In the genomic region with DNA sequence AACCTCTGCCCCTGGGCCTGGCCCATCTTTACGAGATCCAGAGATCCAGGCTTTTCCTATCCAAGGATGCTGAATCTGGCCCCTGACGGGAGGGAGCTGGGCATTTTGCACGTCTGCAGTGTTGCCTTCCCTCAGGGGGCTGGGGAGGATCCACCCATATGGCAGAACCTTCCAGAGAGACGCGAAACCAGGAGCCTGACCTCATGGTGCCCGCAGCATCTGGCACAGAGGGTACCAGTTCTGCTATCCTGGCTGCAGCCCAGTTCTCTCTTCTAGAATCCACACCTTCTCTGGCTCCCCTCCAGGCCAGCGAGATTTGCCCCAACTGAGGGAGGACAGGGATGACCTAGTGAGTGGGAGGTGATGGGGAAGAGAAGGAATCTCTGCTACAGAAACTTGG, we compare ENCODE assay signal across 19 cellular contexts. TPM values are rescaled to one million over a fixed set of nuclear protein-coding genes. Genes with fewer than 3 reads are reported as not detected.
A peak's percentile ranks its signal among the peaks of the same experiment; 100 is the strongest.
DNase-seq lines count a peak whose midpoint lies in the region; ATAC-seq and TF ChIP-seq lines count a peak whose summit lies in the region.
"Had no signal": no experiment of that assay in that cellular context is flagged by ENCODE, and none has a peak within 500 bp of the region (broad histone marks: within the 10 kb centered on the region; RNA-seq: fewer than 3 reads in every experiment).

No MANE protein-coding gene starts in this region.

- no peak for TF ChIP-seq CTCF in right atrium auricular region (IDR thresholded peaks at IDR 0.05)
- no peak for TF ChIP-seq CTCF in chondrocyte (IDR thresholded peaks at IDR 0.05)
- TF ChIP-seq CTCF in PC-9 (conservative IDR thresholded peaks at IDR 0.05) = no peak
- TF ChIP-seq CTCF in suprapubic skin (IDR thresholded peaks at IDR 0.05) = no peak

- H3K4me3 ChIP-seq in right atrium auricular region = no peak overlapping the region
- H3K4me3 ChIP-seq in PC-9 = no peak overlapping the region
- no peak overlapping the region for H3K4me3 ChIP-seq in suprapubic skin
- H3K4me3 ChIP-seq: MG63, SJSA1 had no signal

- H3K36me3 ChIP-seq in right atrium auricular region = no peaks in the 10 kb centered on the region
- H3K36me3 ChIP-seq in PC-9 (ENCODE audit: low read depth) = no peaks in the 10 kb centered on the region
- no peaks in the 10 kb centered on the region for H3K36me3 ChIP-seq in suprapubic skin
- H3K36me3 ChIP-seq: BE2C, MG63, SJSA1 had no signal

- H3K27ac Mint-ChIP-seq in chondrocyte (ENCODE audit: unreplicated experiment) = no peak overlapping the region

- CTCF ChIA-PET in PC-9 (lab: Charles Lee) = interaction anchor here (0.6 kb wide), 1 partner anchor 346 kb away, joined by 3 read pairs; no protein-coding TSS in a partner anchor

- no peaks in the 10 kb centered on the region for H3K9me3 ChIP-seq in right atrium auricular region
- H3K9me3 ChIP-seq in PC-9 (ENCODE audit: insufficient read depth, low read depth) = peaks cover 5% of the 10 kb centered on the region; the same call in 1 of the 2 replicates
- no peaks in the 10 kb centered on the region for H3K9me3 ChIP-seq in suprapubic skin
- H3K9me3 ChIP-seq: MG63, SJSA1 had no signal

- H3K36me3 Mint-ChIP-seq in chondrocyte (ENCODE audit: low read depth) = no peaks in the 10 kb centered on the region

- no peaks in the 10 kb centered on the region for H4K20me1 ChIP-seq in PC-9 (ENCODE audit: insufficient read depth)

- no peak for TF ChIP-seq EP300 in suprapubic skin (IDR thresholded peaks at IDR 0.05)

- H3K4me1 ChIP-seq in right atrium auricular region = no peaks in the 10 kb centered on the region
- no peaks in the 10 kb centered on the region for H3K4me1 ChIP-seq in PC-9 (replicated peaks; ENCODE audit: insufficient read depth)
- H3K4me1 ChIP-seq in suprapubic skin = peaks cover 23% of the 10 kb centered on the region
- H3K4me1 ChIP-seq: BE2C, SJSA1 had no signal

- no peak overlapping the region for H3K4me3 Mint-ChIP-seq in chondrocyte (ENCODE audit: unreplicated experiment)

- peaks cover 6% of the 10 kb centered on the region for H3K27me3 Mint-ChIP-seq in chondrocyte (ENCODE audit: low read depth)

- no peak overlapping the region for H3K27ac ChIP-seq in right atrium auricular region
- H3K27ac ChIP-seq in PC-9 = no peak overlapping the region
- H3K27ac ChIP-seq in suprapubic skin = no peak overlapping the region
- H3K27ac ChIP-seq: SJSA1 had no signal

- WGBS in suprapubic skin = 55% methylated on average over 7 of the region's 7 CpGs

- H3K79me2 ChIP-seq in PC-9 (ENCODE audit: low read depth) = no peaks in the 10 kb centered on the region

- intact Hi-C loops in left ventricle myocardium superior (cut with micrococcal nuclease) = no loop called here
- intact Hi-C loops in posterior vena cava (cut with DNase I) = no loop called here
- intact Hi-C loops in PC-9 (cut with micrococcal nuclease; ENCODE audit: unreplicated experiment) = no loop called here

- H3K4me2 ChIP-seq in PC-9 = no peak overlapping the region

- BruUV-seq in PC-9 (replicated peaks; lab: Mats Ljungman, UMichigan) = no TSS peak

- peak; percentile 48 for DNase-seq in left ventricle myocardium superior
- DNase-seq in right atrium auricular region (ENCODE audit: low spot score) = no peak
- DNase-seq in chondrocyte (ENCODE audit: low spot score) = peak; percentile 55
- peak; percentile 60 for DNase-seq in posterior vena cava (ENCODE audit: low spot score)
- DNase-seq in PC-9 = no peak
- no peak for DNase-seq in suprapubic skin (ENCODE audit: low spot score in 2 of 2)
- no peak for DNase-seq in kidney glomerular epithelial cell (lab: John Stamatoyannopoulos, UW)
- DNase-seq: BE2C; DMS79; H7; Kasumi-1; MG63; NCI-H1417; NCI-H1694 treated with DMSO at 0.1 percent for 48 hours; NCI-H446 treated with DMSO at 0.1 percent for 48 hours; NCI-H526 treated with DMSO at 0.1 percent for 48 hours; NK-92 treated with Interleukin-12 subunit alpha and Interleukin-12 subunit beta, amount 100 ng/mL, for 24 hours had no signal

- H3K4me1 Mint-ChIP-seq in chondrocyte (ENCODE audit: low read depth) = no peaks in the 10 kb centered on the region

- H3K9me3 Mint-ChIP-seq in chondrocyte (ENCODE audit: low read depth) = peaks cover 10% of the 10 kb centered on the region

- POLR2A ChIA-PET in PC-9 (lab: Charles Lee; ENCODE audit: unreplicated experiment) = interaction anchor here (0.6 kb wide), 1 partner anchor 264 kb away, joined by 6 read pairs; no protein-coding TSS in a partner anchor

- no peaks in the 10 kb centered on the region for H3K9me2 ChIP-seq in PC-9 (ENCODE audit: insufficient read depth)

- no peaks in the 10 kb centered on the region for H3F3A ChIP-seq in PC-9 (ENCODE audit: insufficient read depth, low read depth)

- no peak overlapping the region for H2AFZ ChIP-seq in PC-9

- peak; percentile 59 for ATAC-seq in left ventricle myocardium superior
- ATAC-seq: Panc1 had no signal

- no peak for TF ChIP-seq POLR2A in suprapubic skin (IDR thresholded peaks at IDR 0.05)

- H3K27me3 ChIP-seq in right atrium auricular region (no peaks in the 10 kb centered on the region), PC-9 (ENCODE audit: insufficient read depth, low read depth) (no peaks in the 10 kb centered on the region), suprapubic skin (no peaks in the 10 kb centered on the region)
- H3K27me3 ChIP-seq: BE2C, MG63 had no signal

RNA-seq across cellular contexts. Expression of gene ZNF652, which starts 20.5 kb away (rescaled TPM):
- total RNA-seq in left ventricle myocardium superior = 19.2 TPM
- total RNA-seq in right atrium auricular region = 10 to 100 TPM; 24.6 to 25.4 TPM
- 45.0 to 59.3 TPM (median 48.0 TPM) in 3 replicates for total RNA-seq in chondrocyte
- total RNA-seq in posterior vena cava = 10 to 100 TPM; 39.0 to 40.9 TPM
- 44.8 and 49.8 TPM in 2 replicates for total RNA-seq in PC-9 (2021)
- 100 to 1,000 TPM in 1 of 4 donors, 10 to 100 TPM in 3; 76.6 to 148 (median 83.2) TPM for total RNA-seq in suprapubic skin

RNA-seq across cellular contexts. Expression of gene PHB1, which starts 32.1 kb away (rescaled TPM):
- total RNA-seq in left ventricle myocardium superior = 245 TPM
- 100 to 1,000 TPM; 108 to 123 TPM for total RNA-seq in right atrium auricular region
- 108 to 129 TPM (median 114 TPM) in 3 replicates for total RNA-seq in chondrocyte
- 100 to 1,000 TPM; 102 to 111 TPM for total RNA-seq in posterior vena cava
- total RNA-seq in PC-9 (2021) = 197 and 244 TPM in 2 replicates
- total RNA-seq in suprapubic skin = 10 to 100 TPM; 63.8 to 92.5 (median 86.4) TPM

Comparison
In these comparisons a context has a peak if more than half of its experiments do, and no peak if none do; other contexts are left out.
1. DNase-seq: peak in left ventricle myocardium superior (single experiment), chondrocyte (single experiment) and posterior vena cava (single experiment); none in right atrium auricular region (single experiment), PC-9 (0 of 2), suprapubic skin (0 of 2) and kidney glomerular epithelial cell (single experiment).